ENCODE assay signal across 8 cellular contexts in genomic region chr5:14204785-14205321, GRCh38.
A peak's percentile ranks its signal among the peaks of the same experiment; 100 is the strongest.
DNase-seq lines count a peak whose midpoint lies in the region; ATAC-seq and TF ChIP-seq lines count a peak whose summit lies in the region.

No MANE protein-coding gene starts in this region.

- H3K4me3 ChIP-seq in Loucy (ENCODE audit: low read length, poor library complexity, severe bottlenecking) (peak overlapping the region; percentile 36), right lobe of liver (peak overlapping the region in 1 of 3 donors; percentile 28), uterus (no peak overlapping the region)

- TF ChIP-seq CTCF in Loucy (conservative IDR thresholded peaks at IDR 0.05; ENCODE audit: low read length), result no peak
- no peak for TF ChIP-seq CTCF in right lobe of liver (IDR thresholded peaks at IDR 0.05)
- no peak for TF ChIP-seq CTCF in uterus (IDR thresholded peaks at IDR 0.05)

- H3K9me2 ChIP-seq in Loucy (replicated peaks; ENCODE audit: low read depth, low read length), result no peaks in the 10 kb centered on the region

- H4K20me1 ChIP-seq in Loucy (ENCODE audit: insufficient read depth, low read length, poor library complexity, severe bottlenecking), result peaks cover 38% of the 10 kb centered on the region

- 1% methylated on average over 9 of the region's 9 CpGs for WGBS in right lobe of liver (ENCODE audit: insufficient coverage, low coverage, low lambda C conversion rate, missing lambda C conversion rate)

- peak overlapping the region; percentile 55 to 87 (median 82) for H3K27ac ChIP-seq in right lobe of liver
- H3K27ac ChIP-seq in uterus, result peak overlapping the region; percentile 37 to 73

- no peaks in the 10 kb centered on the region for H3K27me3 ChIP-seq in Loucy (ENCODE audit: insufficient read depth, low read length, poor library complexity, severe bottlenecking)
- no peaks in the 10 kb centered on the region for H3K27me3 ChIP-seq in right lobe of liver
- no peaks in the 10 kb centered on the region for H3K27me3 ChIP-seq in uterus

- TF ChIP-seq POLR2A in right lobe of liver (IDR thresholded peaks at IDR 0.05) (peak; percentile 91), uterus (IDR thresholded peaks at IDR 0.05) (no peak)

- ATAC-seq in right lobe of liver, result peak; percentile 71 to 85 (median 77)
- ATAC-seq in GM18517 (IDR thresholded peaks at IDR 0.05; ENCODE audit: unreplicated experiment), result no peak

- no peaks in the 10 kb centered on the region for H3F3A ChIP-seq in Loucy (ENCODE audit: low read depth)

- H3K4me2 ChIP-seq in Loucy (ENCODE audit: low read depth, low read length, poor library complexity, severe bottlenecking), result peak overlapping the region; percentile 53

- H2AFZ ChIP-seq in Loucy (ENCODE audit: low read length), result no peak overlapping the region

- no peaks in the 10 kb centered on the region for H3K36me3 ChIP-seq in Loucy (ENCODE audit: insufficient read depth, low read length)
- H3K36me3 ChIP-seq in right lobe of liver, result no peaks in the 10 kb centered on the region
- H3K36me3 ChIP-seq in uterus, result no peaks in the 10 kb centered on the region

- H3K79me2 ChIP-seq in Loucy (ENCODE audit: insufficient read depth, low read length), result peaks cover 91% of the 10 kb centered on the region

- H3K9ac ChIP-seq in Loucy (ENCODE audit: low read depth, low read length, poor library complexity, severe bottlenecking), result peak overlapping the region; percentile 51

- no peaks in the 10 kb centered on the region for H3K9me3 ChIP-seq in Loucy (ENCODE audit: insufficient read depth, low read depth, low read length)
- H3K9me3 ChIP-seq in right lobe of liver, result no peaks in the 10 kb centered on the region
- no peaks in the 10 kb centered on the region for H3K9me3 ChIP-seq in uterus

- peaks cover 53% of the 10 kb centered on the region for H3K4me1 ChIP-seq in Loucy (ENCODE audit: insufficient read depth, low read length, poor library complexity, severe bottlenecking)
- peaks cover 0 to 52% (median 18%) of the 10 kb centered on the region in 4 donors for H3K4me1 ChIP-seq in right lobe of liver
- peaks cover 0 to 8% of the 10 kb centered on the region in 2 donors for H3K4me1 ChIP-seq in uterus

- intact Hi-C loops in right lobe of liver (cut with DNase I) (no loop called here), uterus (cut with DNase I; ENCODE audit: low total_unique reads) (no loop called here)

- DNase-seq in COLO668 (lab: John Stamatoyannopoulos, UW; ENCODE audit: unreplicated experiment), result peak; percentile 75
- peak; percentile 53 for DNase-seq in brain pericyte (ENCODE audit: low read depth, low spot score)
- DNase-seq in right lobe of liver, result peak; percentile 76 to 86 (median 85)
- DNase-seq in uterus, result peak; percentile 61 to 71
- DNase-seq in SIG-M5 treated with dmso at 0.1 percent for 504 hours (lab: John Stamatoyannopoulos, UW; ENCODE audit: unreplicated experiment), result no peak
- no peak for DNase-seq in middle frontal gyrus (ENCODE audit: extremely low spot score, low spot score)

Comparison
In these comparisons a context has a peak if more than half of its experiments do, and no peak if none do; other contexts are left out.
1. DNase-seq: peak in COLO668 (single experiment), brain pericyte (single experiment), right lobe of liver (3 of 3) and uterus (2 of 2); none in SIG-M5 treated with dmso at 0.1 percent for 504 hours (single experiment) and middle frontal gyrus (single experiment).